In genomic region chr15:75669191-75669878, GRCh38 we compare ENCODE assay signal across 15 cellular contexts. TPM values are rescaled to one million over a fixed set of nuclear protein-coding genes. Genes with fewer than 3 reads are reported as not detected.
A peak's percentile ranks its signal among the peaks of the same experiment; 100 is the strongest.
DNase-seq lines count a peak whose midpoint lies in the region; ATAC-seq, FAIRE-seq and TF ChIP-seq lines count a peak whose summit lies in the region.
"Had no signal": no experiment of that assay in that cellular context is flagged by ENCODE, and none has a peak within 500 bp of the region (broad histone marks: within the 10 kb centered on the region; RNA-seq: fewer than 3 reads in every experiment).

No MANE protein-coding gene starts in this region.

- no peak for FAIRE-seq in H1 (lab: Jason Lieb, UNC)
- FAIRE-seq in pancreas (lab: Jason Lieb, UNC) = no peak

- no peak overlapping the region for H3K14ac ChIP-seq in H1 (ENCODE audit: insufficient read length)

- H4K20me1 ChIP-seq in H1 (replicated peaks in 1 of 2; ENCODE audit: control insufficient read depth in 1 of 2, insufficient read depth in 2 of 2, low read length in 2 of 2) = peaks cover 0 to 2% of the 10 kb centered on the region in 2 experiments

- no peak for TF ChIP-seq POLR2A in H1 (IDR thresholded peaks at IDR 0.05; ENCODE audit: control extremely low read depth in 1 of 2, low read depth in 2 of 2, low read length in 2 of 2)

- no peak overlapping the region for H4K5ac ChIP-seq in H1 (ENCODE audit: insufficient read length, low read depth, low read length)

- H3K4me3 ChIP-seq in MG63 = no peak overlapping the region
- no peak overlapping the region for H3K4me3 ChIP-seq in H1 (ENCODE audit: extremely low read depth in 1 of 4, insufficient read depth in 2 of 4, low read depth in 3 of 4, low read length in 4 of 4)
- H3K4me3 ChIP-seq in pancreas = no peak overlapping the region

- H3K27ac ChIP-seq in H1 (ENCODE audit: low read depth, low read length) = no peak overlapping the region
- peak overlapping the region in 1 of 4 donors; percentile 62 for H3K27ac ChIP-seq in pancreas

- TF ChIP-seq CTCF in H1 (IDR thresholded peaks at IDR 0.05; ENCODE audit: control extremely low read depth in 1 of 3, insufficient read depth in 1 of 3, low read depth in 1 of 3, low read length in 3 of 3) (no peak), pancreas (IDR thresholded peaks at IDR 0.05) (no peak)

- H3K18ac ChIP-seq in H1 (ENCODE audit: extremely low read depth, low read length) = no peak overlapping the region

- H3K9me3 ChIP-seq in MG63 (no peaks in the 10 kb centered on the region), H1 (ENCODE audit: insufficient read depth in 2 of 2, low read depth in 1 of 2, low read length in 1 of 2) (no peaks in the 10 kb centered on the region), pancreas (no peaks in the 10 kb centered on the region)

- peak; percentile 20 to 42 (median 26) for ATAC-seq in pancreas
- ATAC-seq: stimulated activated naive CD8-positive, alpha-beta T cell treated with anti-CD3 and anti-CD28 coated beads, Interleukin-15, Interleukin-2, amounts not matched to agents 100 U/mL and 50 U/mL, for 24 hours had no signal

- no peak overlapping the region for H3K4me2 ChIP-seq in H1 (ENCODE audit: insufficient read depth in 1 of 2, low read depth in 2 of 2, low read length in 2 of 2)

- no peak for TF ChIP-seq RAD21 in H1 (IDR thresholded peaks at IDR 0.05 in 1 of 2, conservative IDR thresholded peaks at IDR 0.05 in 1 of 2; ENCODE audit: low read depth in 2 of 2, low read length in 2 of 2)

- no peak overlapping the region for H3K23ac ChIP-seq in H1 (ENCODE audit: insufficient read length)

- POLR2A ChIA-PET in H1 (lab: Charles Lee; ENCODE audit: partially characterized antibody) = interaction anchor here (1.0 to 1.6 kb wide), 4 partner anchors 8 to 215 kb away, joined by 3 to 4 read pairs (median 4); no protein-coding TSS in a partner anchor

- WGBS in H1 (ENCODE audit: extremely low coverage in 1 of 2, insufficient coverage in 1 of 2, insufficient read length in 1 of 2, insufficient replicate concordance in 2 of 2, low coverage in 1 of 2, low lambda C conversion rate in 2 of 2, missing lambda C conversion rate in 1 of 2), 2 experiments = 84% methylated on average over 14 of the region's 14 CpGs; no CpG with 5 or more reads in 1 of the 2 experiments
- 66 to 69% methylated on average over 14 of the region's 14 CpGs for WGBS in pancreas, 2 donors

- H2BK15ac ChIP-seq in H1 (ENCODE audit: low read length) = no peak overlapping the region

- H4K91ac ChIP-seq in H1 (replicated peaks; ENCODE audit: insufficient read length, low read length) = no peak overlapping the region

- H2AFZ ChIP-seq in H1 (ENCODE audit: low read length) = no peak overlapping the region

- CTCF ChIA-PET in H1 (lab: Charles Lee; ENCODE audit: partially characterized antibody) = interaction anchor here (0.7 to 7.4 kb wide), 3 partner anchors 8 to 72 kb away, joined by 3 to 60 read pairs (median 6); no protein-coding TSS in a partner anchor

- H3K4ac ChIP-seq in H1 (replicated peaks; ENCODE audit: insufficient read length, low read depth, low read length) = no peak overlapping the region

- H3K27me3 ChIP-seq in MG63 (no peaks in the 10 kb centered on the region), H1 (replicated peaks in 1 of 4; ENCODE audit: control insufficient read depth in 3 of 4, extremely low read depth in 1 of 4, insufficient read depth in 3 of 4, low read length in 3 of 4) (no peaks in the 10 kb centered on the region), pancreas (no peaks in the 10 kb centered on the region)

- H3K79me1 ChIP-seq in H1 (ENCODE audit: low read depth, low read length) = no peaks in the 10 kb centered on the region

- H2BK12ac ChIP-seq in H1 (ENCODE audit: low read depth, low read length) = no peak overlapping the region

- no peaks in the 10 kb centered on the region for H3K23me2 ChIP-seq in H1 (ENCODE audit: low read depth, low read length)

- H2BK120ac ChIP-seq in H1 (replicated peaks; ENCODE audit: low read depth, low read length) = no peak overlapping the region

- peak overlapping the region; percentile 59; the same call in 1 of the 2 replicates for H4K8ac ChIP-seq in H1 (ENCODE audit: extremely low read depth, insufficient read depth, low read length)

- TF ChIP-seq EP300 in H1 (IDR thresholded peaks at IDR 0.05; ENCODE audit: borderline replicate concordance in 1 of 2, low read depth in 2 of 2, low read length in 2 of 2) = no peak

- DNase-seq in EL (peak; percentile 44), MG63 (peak; percentile 45), H1 (ENCODE audit: low read depth in 1 of 2, low spot score in 2 of 2) (no peak), pancreas (peak in 5 of 6 donors; percentile 62 to 77 (median 71)), hepatic stellate cell (ENCODE audit: low spot score) (no peak), pons (ENCODE audit: low spot score) (no peak), NCI-H2107 (lab: John Stamatoyannopoulos, UW) (no peak)
- DNase-seq: activated CD4-positive, alpha-beta T cell treated with anti-CD3 and anti-CD28 coated beads for 1 hour; activated gamma-delta T cell; caudate nucleus; NCI-H1436; NK-92 treated with Interleukin-12 subunit alpha and Interleukin-12 subunit beta, amount 100 ng/mL, for 24 hours; posterior cingulate gyrus; stimulated activated CD4-positive, alpha-beta T cell treated with anti-CD3 and anti-CD28 coated beads, Interleukin-4, amount 100 ng/mL, for 24 hours; stimulated activated naive CD8-positive, alpha-beta T cell treated with anti-CD3 and anti-CD28 coated beads, Interleukin-15, Interleukin-2, amounts not matched to agents 100 U/mL and 50 U/mL, for 24 hours had no signal

- no peak overlapping the region for H2BK5ac ChIP-seq in H1 (ENCODE audit: low read depth, low read length)

- peaks cover 4% of the 10 kb centered on the region for H3K36me3 ChIP-seq in MG63
- H3K36me3 ChIP-seq in H1 (ENCODE audit: control insufficient read depth in 2 of 4, insufficient read depth in 4 of 4, low read length in 3 of 4) = no peaks in the 10 kb centered on the region
- no peaks in the 10 kb centered on the region for H3K36me3 ChIP-seq in pancreas

- H3K56ac ChIP-seq in H1 (replicated peaks; ENCODE audit: insufficient read length, low read depth, low read length) = no peak overlapping the region

- H2AK5ac ChIP-seq in H1 (ENCODE audit: low read depth, low read length) = no peak overlapping the region

- H3K79me2 ChIP-seq in H1 (ENCODE audit: control insufficient read depth in 1 of 2, insufficient read depth in 2 of 2, low read length in 2 of 2) = no peaks in the 10 kb centered on the region

- no peak overlapping the region for H2BK20ac ChIP-seq in H1 (ENCODE audit: low read length)

- H3K4me1 ChIP-seq in H1 (replicated peaks in 1 of 4; ENCODE audit: control insufficient read depth in 3 of 4, insufficient read depth in 4 of 4, low read length in 3 of 4) (peaks cover 7 to 14% (median 9%) of the 10 kb centered on the region in 4 experiments), pancreas (peaks cover 9 to 17% (median 10%) of the 10 kb centered on the region in 3 donors)

- intact Hi-C loops in pancreas (cut with DNase I) = no loop called here

- no peak overlapping the region for H3K9ac ChIP-seq in H1 (replicated peaks in 1 of 4; ENCODE audit: extremely low read depth in 1 of 4, low read depth in 3 of 4, low read length in 3 of 4)

RNA-seq across cellular contexts. Expression of gene SNX33, which starts 21.6 kb away (rescaled TPM):
- total RNA-seq in MG63 (2014; rRNA removed; shearing (Covaris generic); ENCODE audit: low replicate concordance) = 13.4 and 20.8 TPM in 2 replicates
- total RNA-seq in H1 (2021; fragmentation: NEBNext Ultra II Directional; extraction: Animal tissue kit (Norgen Biotek cat#: 25700)) = 22.9 and 24.8 TPM in 2 replicates
- polyA plus RNA-seq in H1 (2011; rRNA removed) = 14.3 and 15.7 TPM in 2 replicates
- polyA plus RNA-seq in H1 (2011; cell fraction: cytosol; rRNA removed) = 11.5 TPM
- polyA plus RNA-seq in H1 (2011; cell fraction: nucleus; rRNA removed) = 25.7 TPM
- 17.5 to 20.7 TPM (median 18.6 TPM) in 4 replicates for polyA plus RNA-seq in H1 (2012, experiment 1 of 2)
- 13.9 TPM for polyA plus RNA-seq in H1 (2012, experiment 2 of 2)
- polyA plus RNA-seq in H1 (2013, experiment 1 of 2) = 10.5 TPM
- 11.4 TPM for polyA plus RNA-seq in H1 (2013, experiment 2 of 2)
- polyA minus RNA-seq in H1 (2011; rRNA and poly(A)+ RNA removed) = 21.0 and 25.5 TPM in 2 replicates
- 17.4 TPM for polyA minus RNA-seq in H1 (2011; cell fraction: cytosol; rRNA and poly(A)+ RNA removed)
- 21.6 TPM for polyA minus RNA-seq in H1 (2011; cell fraction: nucleus; rRNA and poly(A)+ RNA removed)
- 10 to 100 TPM; 12.8 to 24.1 (median 14.6) TPM for total RNA-seq in pancreas
- 10 to 100 TPM in 1 of 2 donors, 1 to 10 TPM in 1; 9.8 to 13.2 TPM for polyA plus RNA-seq in pancreas

RNA-seq across cellular contexts. Expression of gene IMP3, which starts 29.3 kb away (rescaled TPM):
- 122 and 150 TPM in 2 replicates for total RNA-seq in MG63 (2014; rRNA removed; shearing (Covaris generic); ENCODE audit: low replicate concordance)
- 114 and 122 TPM in 2 replicates for total RNA-seq in H1 (2021; fragmentation: NEBNext Ultra II Directional; extraction: Animal tissue kit (Norgen Biotek cat#: 25700))
- polyA plus RNA-seq in H1 (2011; rRNA removed) (273 and 278 TPM in 2 replicates), pancreas (10 to 100 TPM; 28.4 to 39.6 TPM)
- 193 TPM for polyA plus RNA-seq in H1 (2011; cell fraction: cytosol; rRNA removed)
- polyA plus RNA-seq in H1 (2011; cell fraction: nucleus; rRNA removed) = 91.6 TPM
- 105 to 122 TPM (median 110 TPM) in 4 replicates for polyA plus RNA-seq in H1 (2012, experiment 1 of 2)
- polyA plus RNA-seq in H1 (2012, experiment 2 of 2) = 139 TPM
- polyA plus RNA-seq in H1 (2013, experiment 1 of 2) = 117 TPM
- polyA plus RNA-seq in H1 (2013, experiment 2 of 2) = 117 TPM
- 22.0 and 25.5 TPM in 2 replicates for polyA minus RNA-seq in H1 (2011; rRNA and poly(A)+ RNA removed)
- 48.7 TPM for polyA minus RNA-seq in H1 (2011; cell fraction: cytosol; rRNA and poly(A)+ RNA removed)
- polyA minus RNA-seq in H1 (2011; cell fraction: nucleus; rRNA and poly(A)+ RNA removed) = 73.3 TPM
- 10 to 100 TPM; 18.7 to 34.8 (median 29.2) TPM for total RNA-seq in pancreas

RNA-seq across cellular contexts. Expression of gene CSPG4, which starts 43.3 kb away (rescaled TPM):
- 13.4 and 19.6 TPM in 2 replicates for total RNA-seq in MG63 (2014; rRNA removed; shearing (Covaris generic); ENCODE audit: low replicate concordance)
- total RNA-seq in H1 (2021; fragmentation: NEBNext Ultra II Directional; extraction: Animal tissue kit (Norgen Biotek cat#: 25700)) = 3.0 and 3.2 TPM in 2 replicates
- polyA plus RNA-seq in H1 (2011; rRNA removed) (1.4 and 1.9 TPM in 2 replicates), pancreas (1 to 10 TPM; 2.9 to 3.1 TPM)
- 1.0 TPM for polyA plus RNA-seq in H1 (2011; cell fraction: cytosol; rRNA removed)
- polyA plus RNA-seq in H1 (2011; cell fraction: nucleus; rRNA removed) = 4.7 TPM
- polyA plus RNA-seq in H1 (2012, experiment 1 of 2) = 1.5 to 3.6 TPM (median 2.6 TPM) in 4 replicates
- 1.6 TPM for polyA plus RNA-seq in H1 (2012, experiment 2 of 2)
- polyA plus RNA-seq in H1 (2013, experiment 1 of 2) = 3.1 TPM
- polyA plus RNA-seq in H1 (2013, experiment 2 of 2) = 2.0 TPM
- 2.5 and 3.3 TPM in 2 replicates for polyA minus RNA-seq in H1 (2011; rRNA and poly(A)+ RNA removed)
- polyA minus RNA-seq in H1 (2011; cell fraction: cytosol; rRNA and poly(A)+ RNA removed) = 2.3 TPM
- 3.6 TPM for polyA minus RNA-seq in H1 (2011; cell fraction: nucleus; rRNA and poly(A)+ RNA removed)
- total RNA-seq in pancreas = 1 to 10 TPM in 2 of 6 donors, under 1 TPM in 4; 0.35 to 1.2 (median 0.95) TPM

RNA-seq across cellular contexts. Expression of gene SNUPN, which starts 43.8 kb away (rescaled TPM):
- total RNA-seq in MG63 (2014; rRNA removed; shearing (Covaris generic); ENCODE audit: low replicate concordance) = 42.5 and 58.5 TPM in 2 replicates
- total RNA-seq in H1 (2021; fragmentation: NEBNext Ultra II Directional; extraction: Animal tissue kit (Norgen Biotek cat#: 25700)) = 26.2 and 28.2 TPM in 2 replicates
- polyA plus RNA-seq in H1 (2011; rRNA removed) (11.6 and 13.3 TPM in 2 replicates), pancreas (10 to 100 TPM in 1 of 2 donors, 1 to 10 TPM in 1; 8.7 to 13.1 TPM)
- polyA plus RNA-seq in H1 (2011; cell fraction: cytosol; rRNA removed) = 20.3 TPM
- polyA plus RNA-seq in H1 (2011; cell fraction: nucleus; rRNA removed) = 10.2 TPM
- 20.2 to 23.4 TPM (median 22.0 TPM) in 4 replicates for polyA plus RNA-seq in H1 (2012, experiment 1 of 2)
- 8.5 TPM for polyA plus RNA-seq in H1 (2012, experiment 2 of 2)
- polyA plus RNA-seq in H1 (2013, experiment 1 of 2) = 22.4 TPM
- polyA plus RNA-seq in H1 (2013, experiment 2 of 2) = 21.5 TPM
- polyA minus RNA-seq in H1 (2011; rRNA and poly(A)+ RNA removed) = 14.8 and 20.1 TPM in 2 replicates
- polyA minus RNA-seq in H1 (2011; cell fraction: cytosol; rRNA and poly(A)+ RNA removed) = 10.3 TPM
- 15.0 TPM for polyA minus RNA-seq in H1 (2011; cell fraction: nucleus; rRNA and poly(A)+ RNA removed)
- total RNA-seq in pancreas = 10 to 100 TPM in 1 of 6 donors, 1 to 10 TPM in 5; 5.1 to 11.3 (median 6.4) TPM

Comparison
In these comparisons a context has a peak if more than half of its experiments do, and no peak if none do; other contexts are left out.
1. DNase-seq: peak in EL (single experiment), MG63 (single experiment) and pancreas (5 of 6); none in H1 (0 of 2), hepatic stellate cell (single experiment), pons (single experiment) and NCI-H2107 (single experiment).